In the genomic region with DNA sequence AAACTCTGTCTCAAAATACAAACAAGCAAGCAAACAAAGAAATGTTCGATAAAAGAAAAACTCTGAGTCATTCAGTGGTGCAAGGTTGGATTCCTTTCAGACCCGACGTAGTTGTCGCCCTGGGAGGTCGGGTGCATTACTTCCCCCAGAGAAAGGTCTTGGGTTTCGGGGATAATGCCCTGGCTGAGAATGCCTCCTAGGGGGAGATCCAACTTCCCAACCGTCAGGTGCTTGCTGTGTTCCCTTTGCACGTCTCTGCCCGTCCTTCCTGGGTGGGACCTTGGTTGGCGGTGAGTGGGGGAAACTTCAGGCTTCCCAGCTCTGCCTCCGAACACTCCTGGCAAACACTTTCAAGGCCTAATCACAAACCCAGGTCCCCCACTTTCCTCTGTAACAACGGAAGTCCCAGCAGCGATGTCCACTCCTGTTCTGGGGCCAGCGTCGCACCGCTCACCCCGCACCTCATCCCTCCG, we compare ENCODE assay signal across 8 cellular contexts. TPM values are rescaled to one million over a fixed set of nuclear protein-coding genes. Genes with fewer than 3 reads are reported as not detected.
DNase-seq lines count a peak whose midpoint lies in the region; ATAC-seq lines count a peak whose summit lies in the region.

No MANE protein-coding gene starts in this region.

- peak; percentile 2 for ATAC-seq in HG03432 (IDR thresholded peaks at IDR 0.05; ENCODE audit: unreplicated experiment)
- ATAC-seq in left lobe of liver, result peak; percentile 42
- no peak for ATAC-seq in stimulated activated naive CD8-positive, alpha-beta T cell treated with anti-CD3 and anti-CD28 coated beads, Interleukin-15, amount 100 ng/mL, for 72 hours
- no peak for ATAC-seq in HG03571 (IDR thresholded peaks at IDR 0.05; ENCODE audit: unreplicated experiment)

- peak; percentile 53 to 61 for DNase-seq in NCI-H524 (lab: John Stamatoyannopoulos, UW)
- DNase-seq in NCI-H524 treated with DMSO at 0.1 percent for 48 hours (lab: John Stamatoyannopoulos, UW), result no peak
- DNase-seq in SK-MEL-5 (ENCODE audit: low read depth, low spot score), result peak; percentile 35
- DNase-seq in central memory CD4-positive, alpha-beta T cell, result peak; percentile 10
- peak; percentile 45 for DNase-seq in left lobe of liver (ENCODE audit: low spot score)
- peak in 1 of 2 donors; percentile 26 for DNase-seq in stimulated activated naive CD8-positive, alpha-beta T cell treated with anti-CD3 and anti-CD28 coated beads, Interleukin-15, amount 100 ng/mL, for 72 hours

- in situ Hi-C loops in SK-MEL-5 (cut with HindIII; ENCODE audit: low pct_unique_long_range_greater_than_20kb, low sequenced_read_pairs), result no loop called here

- no peaks in the 10 kb centered on the region for H3K27me3 Mint-ChIP-seq in stimulated activated naive CD8-positive, alpha-beta T cell treated with anti-CD3 and anti-CD28 coated beads, Interleukin-15, amount 100 ng/mL, for 72 hours

- peak overlapping the region; percentile 87 for H3K4me3 Mint-ChIP-seq in stimulated activated naive CD8-positive, alpha-beta T cell treated with anti-CD3 and anti-CD28 coated beads, Interleukin-15, amount 100 ng/mL, for 72 hours

- H3K9me3 Mint-ChIP-seq in stimulated activated naive CD8-positive, alpha-beta T cell treated with anti-CD3 and anti-CD28 coated beads, Interleukin-15, amount 100 ng/mL, for 72 hours, result no peaks in the 10 kb centered on the region

- H3K27ac Mint-ChIP-seq in stimulated activated naive CD8-positive, alpha-beta T cell treated with anti-CD3 and anti-CD28 coated beads, Interleukin-15, amount 100 ng/mL, for 72 hours, result peak overlapping the region; percentile 91 to 96

- H3K4me1 Mint-ChIP-seq in stimulated activated naive CD8-positive, alpha-beta T cell treated with anti-CD3 and anti-CD28 coated beads, Interleukin-15, amount 100 ng/mL, for 72 hours, result peaks cover 48% of the 10 kb centered on the region

RNA-seq across cellular contexts. Expression of a gene that starts 0.6 kb away (rescaled TPM):
- 87.9 and 99.4 TPM in 2 replicates for total RNA-seq in SK-MEL-5 (2014; rRNA removed; shearing (Covaris generic))
- polyA plus RNA-seq in SK-MEL-5 (2015; cell fraction: cytosol; rRNA removed), result 73.3 and 76.2 TPM in 2 replicates
- 17.9 and 44.1 TPM in 2 replicates for polyA plus RNA-seq in SK-MEL-5 (2015; cell fraction: nucleus; rRNA removed)
- 15.2 TPM for total RNA-seq in left lobe of liver

RNA-seq across cellular contexts. Expression of a gene that starts 0.7 kb away (rescaled TPM):
- 2.7 and 3.3 TPM in 2 replicates for total RNA-seq in SK-MEL-5 (2014; rRNA removed; shearing (Covaris generic))
- polyA plus RNA-seq in SK-MEL-5 (2015; cell fraction: cytosol; rRNA removed), result 1.3 and 3.5 TPM in 2 replicates
- polyA plus RNA-seq in SK-MEL-5 (2015; cell fraction: nucleus; rRNA removed), result 3.3 and 6.3 TPM in 2 replicates
- 1.9 TPM for total RNA-seq in left lobe of liver

Comparison
In these comparisons a context has a peak if more than half of its experiments do, and no peak if none do; other contexts are left out.
1. ATAC-seq: peak in HG03432 (single experiment) and left lobe of liver (single experiment); none in stimulated activated naive CD8-positive, alpha-beta T cell treated with anti-CD3 and anti-CD28 coated beads, Interleukin-15, amount 100 ng/mL, for 72 hours (single experiment) and HG03571 (single experiment).